ENCODE assay signal across 8 cellular contexts in the genomic region with DNA sequence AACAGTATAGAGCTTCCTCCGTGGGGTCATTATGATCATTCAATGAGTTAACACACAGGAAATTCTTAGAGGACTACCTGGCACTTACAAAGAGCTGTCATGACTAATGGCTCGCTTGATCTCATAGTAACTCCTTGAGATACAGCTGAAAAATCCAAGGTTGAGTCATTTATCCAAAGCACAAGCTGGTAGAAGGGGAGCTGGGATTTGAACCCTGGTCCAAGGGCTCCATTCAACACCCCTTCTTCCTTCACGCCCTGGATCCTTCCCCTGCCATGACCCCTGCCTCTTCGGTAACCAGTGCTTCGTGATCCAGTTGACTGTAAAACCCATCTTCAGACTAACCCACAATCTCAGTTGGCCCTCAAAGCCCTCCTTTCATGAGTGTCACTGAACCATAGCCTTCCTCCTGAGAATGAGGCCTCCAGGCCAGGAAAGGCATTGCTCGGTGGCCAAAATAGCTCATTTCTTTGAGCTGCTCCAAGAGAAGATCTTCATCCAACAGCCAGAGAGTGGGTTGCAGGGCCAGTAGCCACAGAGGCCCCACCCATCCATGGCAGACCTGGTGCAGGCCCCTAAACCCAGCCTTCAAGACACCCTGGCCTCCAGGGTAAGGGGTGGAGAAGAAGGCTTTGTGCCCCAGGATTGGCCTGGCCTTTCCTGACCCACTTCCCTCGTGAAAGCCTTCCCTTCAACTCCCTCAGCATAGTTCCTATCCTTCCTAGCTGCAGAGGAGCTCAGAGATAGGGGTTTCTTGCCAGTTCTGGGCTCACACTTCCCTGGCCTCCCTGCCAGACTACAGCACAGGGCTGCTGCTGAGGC. TPM values are rescaled to one million over a fixed set of nuclear protein-coding genes. Genes with fewer than 3 reads are reported as not detected.
DNase-seq lines count a peak whose midpoint lies in the region; ATAC-seq and TF ChIP-seq lines count a peak whose summit lies in the region.

No MANE protein-coding gene starts in this region.

- H3K9me3 ChIP-seq in GM23248 (ENCODE audit: low read depth) (no peaks in the 10 kb centered on the region), sigmoid colon (no peaks in the 10 kb centered on the region)

- CTCF ChIA-PET in activated B cell treated with CpG ODN at 0.5 μM for 24 hours (lab: Charles Lee) = interaction anchor here (0.8 to 9.4 kb wide), 13 partner anchors 29 to 841 kb away, joined by 3 to 79 read pairs (median 6); no protein-coding TSS in a partner anchor

- no peaks in the 10 kb centered on the region for H3K27me3 ChIP-seq in GM23248 (replicated peaks; ENCODE audit: insufficient read depth)
- H3K27me3 ChIP-seq in sigmoid colon = no peaks in the 10 kb centered on the region
- H3K27me3 ChIP-seq in mesendoderm (ENCODE audit: insufficient read depth, low read length, poor library complexity) = no peaks in the 10 kb centered on the region

- no peak for TF ChIP-seq CTCF in activated B cell treated with CpG ODN at 0.5 μM for 24 hours (IDR thresholded peaks at IDR 0.05)
- TF ChIP-seq CTCF in sigmoid colon (IDR thresholded peaks at IDR 0.05) = no peak

- peaks cover 67% of the 10 kb centered on the region for H3F3A ChIP-seq in GM23248 (ENCODE audit: insufficient read depth)

- H4K5ac ChIP-seq in mesendoderm (ENCODE audit: low read length) = no peak overlapping the region

- H3K27ac Mint-ChIP-seq in activated B cell treated with CpG ODN at 0.5 μM for 24 hours = peak overlapping the region; percentile 90

- H3K36me3 Mint-ChIP-seq in activated B cell treated with CpG ODN at 0.5 μM for 24 hours (ENCODE audit: low read depth) = peaks cover 40% of the 10 kb centered on the region

- H3K9ac ChIP-seq in GM23248 (peak overlapping the region; percentile 99), mesendoderm (ENCODE audit: low read length) (no peak overlapping the region)

- no peak for ATAC-seq in activated B cell treated with CpG ODN at 0.5 μM for 24 hours (ENCODE audit: low read depth)
- ATAC-seq in GM19351 (IDR thresholded peaks at IDR 0.05; ENCODE audit: unreplicated experiment) = no peak

- H3K36me3 ChIP-seq in GM23248 (ENCODE audit: low read depth) = peaks cover 27% of the 10 kb centered on the region
- H3K36me3 ChIP-seq in sigmoid colon = peaks cover 19 to 32% (median 22%) of the 10 kb centered on the region in 4 donors
- peaks cover 2% of the 10 kb centered on the region for H3K36me3 ChIP-seq in mesendoderm (ENCODE audit: control insufficient read depth, insufficient read depth, low read length)

- no peaks in the 10 kb centered on the region for H3K27me3 Mint-ChIP-seq in activated B cell treated with CpG ODN at 0.5 μM for 24 hours

- no peak overlapping the region for H3K23ac ChIP-seq in mesendoderm (ENCODE audit: low read length)

- no peak overlapping the region for H2AK5ac ChIP-seq in mesendoderm (ENCODE audit: low read length)

- peak overlapping the region; percentile 60 for H3K4me3 Mint-ChIP-seq in activated B cell treated with CpG ODN at 0.5 μM for 24 hours

- H3K4me2 ChIP-seq in GM23248 (ENCODE audit: unreplicated experiment) (peak overlapping the region; percentile 4), mesendoderm (ENCODE audit: low read length) (no peak overlapping the region)

- TF ChIP-seq EP300 in sigmoid colon (IDR thresholded peaks at IDR 0.05) = no peak

- H3K4me1 ChIP-seq in GM23248 (ENCODE audit: insufficient read depth) (peaks cover 57% of the 10 kb centered on the region), sigmoid colon (peaks cover 0 to 48% (median 46%) of the 10 kb centered on the region in 4 donors), mesendoderm (ENCODE audit: control insufficient read depth, low read depth, low read length) (peaks cover 7% of the 10 kb centered on the region)

- no peak overlapping the region for H2BK120ac ChIP-seq in mesendoderm (ENCODE audit: low read depth, low read length)

- no peak overlapping the region for H4K8ac ChIP-seq in mesendoderm (ENCODE audit: low read depth, low read length)

- H3K27ac ChIP-seq in GM23248 (peak overlapping the region; percentile 100), sigmoid colon (peak overlapping the region; percentile 98 to 100 (median 99)), mesendoderm (ENCODE audit: low read depth, low read length) (no peak overlapping the region)

- no peak overlapping the region for H3K18ac ChIP-seq in mesendoderm (ENCODE audit: low read length)

- peaks cover 76% of the 10 kb centered on the region for H3K4me1 Mint-ChIP-seq in activated B cell treated with CpG ODN at 0.5 μM for 24 hours

- H3K79me2 ChIP-seq in GM23248 (ENCODE audit: insufficient read depth) (peaks cover 28% of the 10 kb centered on the region), mesendoderm (ENCODE audit: control insufficient read depth, insufficient read depth, low read length) (peaks cover 12% of the 10 kb centered on the region)

- no peaks in the 10 kb centered on the region for H3K9me3 Mint-ChIP-seq in activated B cell treated with CpG ODN at 0.5 μM for 24 hours

- H3K9me2 ChIP-seq in GM23248 (ENCODE audit: insufficient read depth) = no peaks in the 10 kb centered on the region

- TF ChIP-seq POLR2A in sigmoid colon (IDR thresholded peaks at IDR 0.05) = no peak

- no peaks in the 10 kb centered on the region for H4K20me1 ChIP-seq in GM23248 (ENCODE audit: insufficient read depth)

- intact Hi-C loops in activated B cell treated with CpG ODN at 0.5 μM for 24 hours (cut with micrococcal nuclease) (loop anchor here (1.0 to 2.0 kb wide), 4 partner anchors 43 to 278 kb away; no protein-coding TSS in a partner anchor), sigmoid colon (cut with DNase I) (loop anchor here (5.0 kb wide), 2 partner anchors 128 to 388 kb away; no protein-coding TSS in a partner anchor)

- no peak overlapping the region for H2BK15ac ChIP-seq in mesendoderm (replicated peaks; ENCODE audit: low read depth)

- H2BK5ac ChIP-seq in mesendoderm (ENCODE audit: low read length) = no peak overlapping the region

- DNase-seq in GM23248 (peak; percentile 94), activated B cell treated with CpG ODN at 0.5 μM for 24 hours (no peak), glomerular visceral epithelial cell (ENCODE audit: extremely low spot score) (peak; percentile 89), sigmoid colon (peak; percentile 74), GM19238 (ENCODE audit: insufficient read length, low spot score) (no peak), mesendoderm (no peak), NCI-H69 (lab: John Stamatoyannopoulos, UW) (no peak)

- no peak overlapping the region for H2AFZ ChIP-seq in GM23248

- H3K79me1 ChIP-seq in mesendoderm (ENCODE audit: low read length) = peaks cover 5% of the 10 kb centered on the region

- H3K56ac ChIP-seq in mesendoderm (ENCODE audit: low read length) = no peak overlapping the region

- 4% methylated on average over 7 of the region's 7 CpGs for WGBS in GM23248 (ENCODE audit: low coverage in 1 of 2, low lambda C conversion rate in 2 of 2, missing lambda C conversion rate in 2 of 2), 2 experiments
- WGBS in sigmoid colon, 2 donors = 72 to 80% methylated on average over 7 of the region's 7 CpGs
- no CpG with 5 or more reads among the region's 7 CpGs for WGBS in mesendoderm (ENCODE audit: extremely low coverage, insufficient coverage, low lambda C conversion rate)

- H3K4me3 ChIP-seq in GM23248 = no peak overlapping the region
- H3K4me3 ChIP-seq in sigmoid colon = no peak overlapping the region
- no peak overlapping the region for H3K4me3 ChIP-seq in mesendoderm (ENCODE audit: low read length)

- in situ Hi-C loops in GM23248 (cut with MboI) = loop anchor here (10.0 kb wide), 2 partner anchors 260 to 530 kb away; no protein-coding TSS in a partner anchor

- H3K4ac ChIP-seq in mesendoderm (ENCODE audit: low read depth, low read length) = no peak overlapping the region

- POLR2A ChIA-PET in activated B cell treated with CpG ODN at 0.5 μM for 24 hours (lab: Charles Lee) = interaction anchor here (0.6 to 19.6 kb wide), 49 partner anchors 8 to 574 kb away, joined by 3 to 2953 read pairs (median 6); partner anchors contain the start of gene ZFP36L1

RNA-seq across cellular contexts. Expression of gene ZFP36L1, which starts 7.7 kb away (rescaled TPM):
- total RNA-seq in GM23248 (2014; rRNA removed; shearing (Covaris generic)) = 88.0 and 92.9 TPM in 2 replicates
- 599 and 620 TPM in 2 replicates for polyA plus RNA-seq in GM23248 (2016; fragmentation: Nextera tagmentation; extraction: Ambion mirVana)
- 814 and 884 TPM in 2 replicates for total RNA-seq in activated B cell treated with CpG ODN at 0.5 μM for 24 hours
- total RNA-seq in sigmoid colon = 100 to 1,000 TPM; 217 to 413 (median 239) TPM
- 100 to 1,000 TPM in 1 of 3 donors, 10 to 100 TPM in 2; 26.6 to 141 (median 52.9) TPM for polyA plus RNA-seq in sigmoid colon
- polyA plus RNA-seq in mesendoderm (2013, experiment 1 of 2) = 81.7 TPM
- 85.1 TPM for polyA plus RNA-seq in mesendoderm (2013, experiment 2 of 2)

Comparison
In these comparisons a context has a peak if more than half of its experiments do, and no peak if none do; other contexts are left out.
1. DNase-seq: peak in GM23248 (single experiment), glomerular visceral epithelial cell (single experiment) and sigmoid colon (single experiment); none in activated B cell treated with CpG ODN at 0.5 μM for 24 hours (single experiment), GM19238 (single experiment), mesendoderm (single experiment) and NCI-H69 (single experiment).